28 cellular contexts compared by ENCODE assay signal in the genomic region with DNA sequence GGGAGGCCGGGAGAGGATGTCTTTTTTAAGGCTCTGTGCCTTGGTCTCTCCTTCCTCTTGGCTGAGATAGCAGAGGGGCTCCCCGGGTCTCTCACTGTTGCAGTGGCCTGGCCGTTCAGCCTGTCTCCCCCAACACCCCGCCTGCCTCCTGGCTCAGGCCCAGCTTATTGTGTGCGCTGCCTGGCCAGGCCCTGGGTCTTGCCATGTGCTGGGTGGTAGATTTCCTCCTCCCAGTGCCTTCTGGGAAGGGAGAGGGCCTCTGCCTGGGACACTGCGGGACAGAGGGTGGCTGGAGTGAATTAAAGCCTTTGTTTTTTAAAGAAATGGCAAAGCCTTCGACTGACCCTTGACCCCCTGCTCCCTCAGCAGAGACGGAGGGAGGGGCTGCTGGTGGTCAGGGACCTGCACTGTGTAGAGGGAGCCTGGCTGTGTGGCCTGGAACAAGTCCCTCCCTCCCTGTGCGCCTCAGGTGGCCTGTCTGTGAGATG. TPM values are rescaled to one million over a fixed set of nuclear protein-coding genes. Genes with fewer than 3 reads are reported as not detected.
DNase-seq lines count a peak whose midpoint lies in the region; ATAC-seq and TF ChIP-seq lines count a peak whose summit lies in the region.
"Had no signal": no experiment of that assay in that cellular context is flagged by ENCODE, and none has a peak within 500 bp of the region (broad histone marks: within the 10 kb centered on the region; RNA-seq: fewer than 3 reads in every experiment).

No MANE protein-coding gene starts in this region.

- no peak overlapping the region for H3K4me3 ChIP-seq in left ventricle myocardium inferior
- H3K4me3 ChIP-seq in ovary, result no peak overlapping the region
- H3K4me3 ChIP-seq in brain microvascular endothelial cell (ENCODE audit: low read depth, low read length), result no peak overlapping the region
- H3K4me3 ChIP-seq: BLaER1 treated with 17β-estradiol and CSF1 and Interleukin-3, amounts not matched to agents 10 nM and 100 nM; HAP-1; psoas muscle had no signal

- H3K36me3 ChIP-seq in left ventricle myocardium inferior, result peaks cover 67% of the 10 kb centered on the region
- no peaks in the 10 kb centered on the region for H3K36me3 ChIP-seq in ovary
- peaks cover 68% of the 10 kb centered on the region for H3K36me3 ChIP-seq in brain microvascular endothelial cell (replicated peaks)

- H3K27ac ChIP-seq in RWPE1, result peak overlapping the region; percentile 68
- peak overlapping the region; percentile 59 for H3K27ac ChIP-seq in left ventricle myocardium inferior (replicated peaks)
- H3K27ac ChIP-seq in ovary, result peak overlapping the region in 1 of 2 donors; percentile 29
- H3K27ac ChIP-seq in brain microvascular endothelial cell, result no peak overlapping the region
- H3K27ac ChIP-seq: neutrophil, psoas muscle had no signal

- H3K9me3 ChIP-seq in left ventricle myocardium inferior (replicated peaks) (no peaks in the 10 kb centered on the region), ovary (no peaks in the 10 kb centered on the region)
- H3K9me3 ChIP-seq: BLaER1 treated with 17β-estradiol and CSF1 and Interleukin-3, amounts not matched to agents 10 nM and 100 nM; HAP-1; neutrophil; psoas muscle had no signal

- H3K4me1 Mint-ChIP-seq in Calu3 (ENCODE audit: low read depth, unreplicated experiment), result no peaks in the 10 kb centered on the region
- H3K4me1 Mint-ChIP-seq: activated naive CD8-positive, alpha-beta T cell treated with anti-CD3 and anti-CD28 coated beads, Interleukin-2, amount 10 ng/mL, durations not matched to agents 7 days and 5 days; memory B cell had no signal

- POLR2A ChIA-PET in RWPE1 (lab: Yijun Ruan, JAX; ENCODE audit: low non-redundant PET), result interaction anchor here (0.6 kb wide), 1 partner anchor 21 kb away, joined by 9 read pairs; no protein-coding TSS in a partner anchor

- no peaks in the 10 kb centered on the region for H3K27me3 ChIP-seq in left ventricle myocardium inferior (ENCODE audit: low read depth)
- H3K27me3 ChIP-seq in ovary, result no peaks in the 10 kb centered on the region
- H3K27me3 ChIP-seq in brain microvascular endothelial cell (replicated peaks), result no peaks in the 10 kb centered on the region
- H3K27me3 ChIP-seq: BLaER1 treated with 17β-estradiol and CSF1 and Interleukin-3, amounts not matched to agents 10 nM and 100 nM; neutrophil had no signal

- TF ChIP-seq CTCF in Calu3 (IDR thresholded peaks at IDR 0.05; ENCODE audit: unreplicated experiment) (no peak), RWPE1 (conservative IDR thresholded peaks at IDR 0.05; ENCODE audit: low read depth) (no peak), left ventricle myocardium inferior (IDR thresholded peaks at IDR 0.05; ENCODE audit: borderline replicate concordance) (no peak), ovary (IDR thresholded peaks at IDR 0.05) (no peak), brain microvascular endothelial cell (IDR thresholded peaks at IDR 0.05; ENCODE audit: low read depth, low read length, missing control alignments) (no peak)

- H3K4me1 ChIP-seq in left ventricle myocardium inferior (peaks cover 47% of the 10 kb centered on the region), ovary (ENCODE audit: insufficient read depth) (peaks cover 5% of the 10 kb centered on the region)
- H3K4me1 ChIP-seq: HAP-1 had no signal

- ATAC-seq in HG02759 (IDR thresholded peaks at IDR 0.05; ENCODE audit: unreplicated experiment) (no peak), HG02588 (IDR thresholded peaks at IDR 0.05; ENCODE audit: unreplicated experiment) (no peak)
- ATAC-seq: psoas muscle had no signal

- no peaks in the 10 kb centered on the region for H3K9me3 Mint-ChIP-seq in Calu3 (ENCODE audit: low read depth, unreplicated experiment)
- H3K9me3 Mint-ChIP-seq: activated naive CD8-positive, alpha-beta T cell treated with anti-CD3 and anti-CD28 coated beads, Interleukin-2, amount 10 ng/mL, durations not matched to agents 7 days and 5 days; memory B cell had no signal

- WGBS in ovary, 3 donors, result 48 to 50% (median 50%) methylated on average over 9 of the region's 9 CpGs

- no peak overlapping the region for H3K4me3 Mint-ChIP-seq in Calu3 (ENCODE audit: low read depth, unreplicated experiment)
- H3K4me3 Mint-ChIP-seq: activated naive CD8-positive, alpha-beta T cell treated with anti-CD3 and anti-CD28 coated beads, Interleukin-2, amount 10 ng/mL, durations not matched to agents 7 days and 5 days; memory B cell had no signal

- no peak overlapping the region for H3K27ac Mint-ChIP-seq in Calu3 (ENCODE audit: unreplicated experiment)
- H3K27ac Mint-ChIP-seq: activated naive CD8-positive, alpha-beta T cell treated with anti-CD3 and anti-CD28 coated beads, Interleukin-2, amount 10 ng/mL, durations not matched to agents 7 days and 5 days; memory B cell had no signal

- in situ Hi-C loops in brain microvascular endothelial cell (cut with HindIII; ENCODE audit: low pct_ligation_motif_present, low sequenced_read_pairs), result no loop called here

- intact Hi-C loops in Calu3 (cut with micrococcal nuclease; ENCODE audit: unreplicated experiment) (no loop called here), left ventricle myocardium inferior (cut with micrococcal nuclease) (no loop called here), ovary (cut with DNase I) (no loop called here)

- H3K36me3 Mint-ChIP-seq in Calu3 (ENCODE audit: insufficient read depth, unreplicated experiment), result peaks cover 34% of the 10 kb centered on the region

- DNase-seq in Calu3, result no peak
- DNase-seq in RWPE1 (ENCODE audit: low spot score), result no peak
- DNase-seq in left ventricle myocardium inferior, result no peak
- peak in 4 of 5 donors; percentile 50 to 70 (median 53) for DNase-seq in ovary
- no peak for DNase-seq in brain microvascular endothelial cell
- no peak for DNase-seq in activated CD4-positive, alpha-beta T cell treated with anti-CD3 and anti-CD28 coated beads for 4 hours
- DNase-seq: activated CD4-positive, alpha-beta T cell treated with anti-CD3 and anti-CD28 coated beads for 48 hours; activated CD8-positive, alpha-beta memory T cell treated with anti-CD3 and anti-CD28 coated beads for 24 hours; activated effector memory CD4-positive, alpha-beta T cell treated with anti-CD3 and anti-CD28 coated beads, Interleukin-2, amount 50 U/mL, for 16 hours; activated naive CD8-positive, alpha-beta T cell treated with anti-CD3 and anti-CD28 coated beads, Interleukin-2, amount 10 ng/mL, durations not matched to agents 7 days and 5 days; activated T-cell treated with anti-CD3 and anti-CD28 coated beads, Interleukin-2, amount 50 U/mL, for 1 hour; cerebellar nuclear complex; COR-L47; DND-41; glutamatergic neuron; kidney; NCI-H1436; NCI-H2081 treated with DMSO at 0.1 percent for 48 hours; NCI-H748 treated with DMSO at 0.1 percent for 48 hours; psoas muscle; stimulated activated CD8-positive, alpha-beta memory T cell treated with anti-CD3 and anti-CD28 coated beads, Interleukin-4, amount 100 ng/mL, for 48 hours had no signal

- no peaks in the 10 kb centered on the region for H3K27me3 Mint-ChIP-seq in Calu3 (ENCODE audit: unreplicated experiment)
- H3K27me3 Mint-ChIP-seq: activated naive CD8-positive, alpha-beta T cell treated with anti-CD3 and anti-CD28 coated beads, Interleukin-2, amount 10 ng/mL, durations not matched to agents 7 days and 5 days; memory B cell had no signal

- BruUV-seq in Calu3 (replicated peaks; lab: Mats Ljungman, UMichigan), result TSS peak; percentile 10

- CTCF ChIA-PET in Calu3 (lab: Charles Lee), result interaction anchor here (0.7 kb wide), 2 partner anchors 62 to 76 kb away, joined by 3 to 4 read pairs; no protein-coding TSS in a partner anchor
- CTCF ChIA-PET in RWPE1 (lab: Yijun Ruan, JAX), result no interaction called here

- no peak for TF ChIP-seq POLR2A in ovary (IDR thresholded peaks at IDR 0.05)

- no peak for TF ChIP-seq EP300 in ovary (IDR thresholded peaks at IDR 0.05)

RNA-seq across cellular contexts. Expression of gene FPGS, which starts 11.1 kb away (rescaled TPM):
- total RNA-seq in Calu3 (2022) (75.2 and 79.9 TPM in 2 replicates), left ventricle myocardium inferior (38.0 TPM), ovary (100 to 1,000 TPM; 111 to 209 (median 158) TPM)
- polyA plus RNA-seq in ovary, result 100 to 1,000 TPM in 1 of 2 donors, 10 to 100 TPM in 1; 18.9 to 108 TPM

RNA-seq across cellular contexts. Expression of gene CDK9, which starts 27.9 kb away (rescaled TPM):
- 41.8 and 51.3 TPM in 2 replicates for total RNA-seq in Calu3 (2022)
- total RNA-seq in left ventricle myocardium inferior, result 46.4 TPM
- total RNA-seq in ovary, result 100 to 1,000 TPM in 6 of 7 donors, 10 to 100 TPM in 1; 88.7 to 209 (median 130) TPM
- 10 to 100 TPM; 71.7 to 98.9 TPM for polyA plus RNA-seq in ovary

RNA-seq across cellular contexts. Expression of gene SH2D3C, which starts 35.3 kb away (rescaled TPM):
- total RNA-seq in Calu3 (2022), result not detected in 2 replicates
- 18.2 TPM for total RNA-seq in left ventricle myocardium inferior
- 10 to 100 TPM in 2 of 7 donors, 1 to 10 TPM in 5; 2.8 to 17.0 (median 4.6) TPM for total RNA-seq in ovary
- polyA plus RNA-seq in ovary, result 1 to 10 TPM; 1.9 to 9.2 TPM
- total RNA-seq: epithelial cell of proximal tubule had no signal

RNA-seq across cellular contexts. Expression of gene ENG, which starts 40.7 kb away (rescaled TPM):
- total RNA-seq in Calu3 (2022) (0.32 TPM in 1 of 2 replicates, not detected in the other), left ventricle myocardium inferior (139 TPM), ovary (100 to 1,000 TPM in 5 of 7 donors, 10 to 100 TPM in 2; 59.7 to 298 (median 217) TPM)
- 100 to 1,000 TPM in 1 of 2 donors, 10 to 100 TPM in 1; 54.7 to 191 TPM for polyA plus RNA-seq in ovary

Comparison
In these comparisons a context has a peak if more than half of its experiments do, and no peak if none do; other contexts are left out.
1. DNase-seq: peak in ovary (4 of 5); none in Calu3 (single experiment), RWPE1 (single experiment), left ventricle myocardium inferior (single experiment), brain microvascular endothelial cell (single experiment) and activated CD4-positive, alpha-beta T cell treated with anti-CD3 and anti-CD28 coated beads for 4 hours (0 of 2).